25 cellular contexts compared by ENCODE assay signal in genomic region chr14:58129208-58129607, GRCh38. TPM values are rescaled to one million over a fixed set of nuclear protein-coding genes. Genes with fewer than 3 reads are reported as not detected.
DNase-seq lines count a peak whose midpoint lies in the region; ATAC-seq and TF ChIP-seq lines count a peak whose summit lies in the region.
"Had no signal": no experiment of that assay in that cellular context is flagged by ENCODE, and none has a peak within 500 bp of the region (broad histone marks: within the 10 kb centered on the region; RNA-seq: fewer than 3 reads in every experiment).

No MANE protein-coding gene starts in this region.

- H3K4me3 ChIP-seq in A673 (ENCODE audit: low read depth, low read length, poor library complexity, severe bottlenecking) (no peak overlapping the region), RWPE2 (ENCODE audit: severe bottlenecking) (no peak overlapping the region), foreskin fibroblast (ENCODE audit: low read depth in 1 of 2, low read length in 2 of 2) (no peak overlapping the region), transverse colon (no peak overlapping the region)
- H3K4me3 ChIP-seq: GM12878, heart right ventricle, thyroid gland had no signal

- in situ Hi-C loops in transverse colon (cut with MboI; ENCODE audit: low pct_ligation_motif_present in 1 of 4, low pct_unique_long_range_greater_than_20kb in 1 of 4, low sequenced_read_pairs in 3 of 4), result no loop called here

- CTCF ChIA-PET in A673 (lab: Charles Lee), result no interaction called here

- DNase-seq in A673 (ENCODE audit: low spot score) (peak; percentile 29), ELR (ENCODE audit: low read depth) (peak; percentile 9), RWPE2 (ENCODE audit: low spot score) (no peak), foreskin fibroblast (no peak), transverse colon (no peak), AG20443 (ENCODE audit: low spot score) (no peak), middle frontal gyrus (ENCODE audit: extremely low spot score, low spot score) (no peak)
- DNase-seq: activated CD4-positive, alpha-beta T cell treated with anti-CD3 and anti-CD28 coated beads, Interleukin-2, amount 10 ng/mL, durations not matched to agents 7 days and 5 days; activated CD8-positive, alpha-beta memory T cell treated with anti-CD3 and anti-CD28 coated beads, Interleukin-2, amount 50 U/mL, for 48 hours; activated gamma-delta T cell; Caco-2; GDM1; HCEC 1CT; heart right ventricle; immature natural killer cell; NCI-H1694 treated with DMSO at 0.1 percent for 48 hours; NCI-H2227 treated with DMSO at 0.1 percent for 48 hours; NK-92 treated with Interleukin-12 subunit alpha and Interleukin-12 subunit beta, amount 100 ng/mL, for 24 hours; stimulated activated naive CD4-positive, alpha-beta T cell; T-cell; thyroid gland had no signal

- TF ChIP-seq CTCF in A673 (conservative IDR thresholded peaks at IDR 0.05; ENCODE audit: low read depth, low read length) (peak; percentile 52; the same call in 1 of the 2 replicates), RWPE2 (IDR thresholded peaks at IDR 0.05; ENCODE audit: poor library complexity, severe bottlenecking) (peak; percentile 29), foreskin fibroblast (IDR thresholded peaks at IDR 0.05; ENCODE audit: low read depth, low read length) (peak; percentile 15), transverse colon (IDR thresholded peaks at IDR 0.05) (no peak)

- H3K4me1 ChIP-seq in A673 (ENCODE audit: insufficient read depth, low read length, poor library complexity, severe bottlenecking) (no peaks in the 10 kb centered on the region), RWPE2 (ENCODE audit: insufficient read depth, poor library complexity, severe bottlenecking) (no peaks in the 10 kb centered on the region), transverse colon (no peaks in the 10 kb centered on the region)
- H3K4me1 ChIP-seq: Caco-2, thyroid gland had no signal

- POLR2A ChIA-PET in A673 (lab: Charles Lee; ENCODE audit: low non-redundant PET), result no interaction called here

- no peak for TF ChIP-seq POLR2A in transverse colon (IDR thresholded peaks at IDR 0.05)

- WGBS in transverse colon (ENCODE audit: low coverage in 1 of 2), 2 donors, result 89 to 93% methylated on average over 4 of the region's 4 CpGs

- ATAC-seq in RWPE2 (ENCODE audit: low read depth), result no peak
- no peak for ATAC-seq in HG02588 (IDR thresholded peaks at IDR 0.05; ENCODE audit: unreplicated experiment)
- ATAC-seq: GM12878, heart right ventricle, sciatic nerve, T-cell had no signal

- intact Hi-C loops in A673 (cut with micrococcal nuclease; ENCODE audit: unreplicated experiment) (no loop called here), transverse colon (cut with DNase I; ENCODE audit: low total_unique reads) (no loop called here)

- no peaks in the 10 kb centered on the region for H3K27me3 ChIP-seq in A673 (replicated peaks; ENCODE audit: insufficient read depth, low read depth, low read length, poor library complexity)
- H3K27me3 ChIP-seq in RWPE2 (ENCODE audit: insufficient read depth, poor library complexity, severe bottlenecking), result no peaks in the 10 kb centered on the region
- H3K27me3 ChIP-seq in transverse colon, result no peaks in the 10 kb centered on the region
- H3K27me3 ChIP-seq: heart right ventricle, thyroid gland had no signal

- TF ChIP-seq EP300 in transverse colon (IDR thresholded peaks at IDR 0.05; ENCODE audit: low read depth), result no peak

- no peaks in the 10 kb centered on the region for H3K36me3 ChIP-seq in A673 (ENCODE audit: insufficient read depth, low read length, poor library complexity, severe bottlenecking)
- H3K36me3 ChIP-seq in RWPE2 (ENCODE audit: low read depth), result no peaks in the 10 kb centered on the region
- H3K36me3 ChIP-seq in transverse colon, result no peaks in the 10 kb centered on the region
- H3K36me3 ChIP-seq: thyroid gland had no signal

- no TSS peak for BruUV-seq in A673 (replicated peaks; lab: Mats Ljungman, UMichigan)

- peaks cover 10% of the 10 kb centered on the region for H3K9me3 ChIP-seq in A673 (ENCODE audit: low read depth, low read length, poor library complexity, severe bottlenecking)
- no peaks in the 10 kb centered on the region for H3K9me3 ChIP-seq in RWPE2 (ENCODE audit: severe bottlenecking)
- H3K9me3 ChIP-seq in transverse colon, result no peaks in the 10 kb centered on the region
- H3K9me3 ChIP-seq: Caco-2, thyroid gland had no signal

- no peak overlapping the region for H3K27ac ChIP-seq in A673 (ENCODE audit: low read depth, low read length, poor library complexity, severe bottlenecking)
- no peak overlapping the region for H3K27ac ChIP-seq in RWPE2 (ENCODE audit: poor library complexity, severe bottlenecking)
- no peak overlapping the region for H3K27ac ChIP-seq in transverse colon
- H3K27ac ChIP-seq: heart right ventricle, thyroid gland had no signal

RNA-seq across cellular contexts. Expression of gene ARMH4, which starts 22.8 kb away (rescaled TPM):
- total RNA-seq in A673 (2021), result 7.8 and 14.2 TPM in 2 replicates
- total RNA-seq in transverse colon, result 1 to 10 TPM in 1 of 4 donors, under 1 TPM in 2, not detected in 1; 0.41 to 2.8 (median 0.48) TPM
- total RNA-seq: B cell, GM12878, T-cell had no signal

Comparison
In these comparisons a context has a peak if more than half of its experiments do, and no peak if none do; other contexts are left out.
1. DNase-seq: peak in A673 (single experiment) and ELR (single experiment); none in RWPE2 (single experiment), foreskin fibroblast (0 of 2), transverse colon (single experiment), AG20443 (single experiment) and middle frontal gyrus (single experiment).
2. CTCF ChIP-seq: peak in A673 (single experiment), RWPE2 (single experiment) and foreskin fibroblast (single experiment); none in transverse colon (0 of 5).